ENCODE assay signal across 20 cellular contexts in genomic region chr16:79871906-79872305, GRCh38.
DNase-seq lines count a peak whose midpoint lies in the region; FAIRE-seq and TF ChIP-seq lines count a peak whose summit lies in the region.
"Had no signal": no experiment of that assay in that cellular context is flagged by ENCODE, and none has a peak within 500 bp of the region (broad histone marks: within the 10 kb centered on the region; RNA-seq: fewer than 3 reads in every experiment).

No MANE protein-coding gene starts in this region.

- no peak overlapping the region for H3K4me3 Mint-ChIP-seq in activated CD4-positive, alpha-beta memory T cell treated with anti-CD3 and anti-CD28 coated beads for 36 hours
- H3K4me3 Mint-ChIP-seq: B cell; CD4-positive, alpha-beta T cell; H9 had no signal

- H2AFZ ChIP-seq in smooth muscle cell (ENCODE audit: low read depth): peak overlapping the region; percentile 9

- no peak overlapping the region for H3K4me3 ChIP-seq in bronchial epithelial cell (ENCODE audit: low read depth, low read length)
- no peak overlapping the region for H3K4me3 ChIP-seq in esophagus muscularis mucosa
- no peak overlapping the region for H3K4me3 ChIP-seq in smooth muscle cell
- H3K4me3 ChIP-seq in ovary: no peak overlapping the region

- no peaks in the 10 kb centered on the region for H3K79me2 ChIP-seq in smooth muscle cell (ENCODE audit: low read depth)

- H3K36me3 Mint-ChIP-seq in activated CD4-positive, alpha-beta memory T cell treated with anti-CD3 and anti-CD28 coated beads for 36 hours: no peaks in the 10 kb centered on the region

- DNase-seq in bronchial epithelial cell (ENCODE audit: low read depth) (peak; percentile 42), esophagus muscularis mucosa (ENCODE audit: extremely low spot score) (peak; percentile 34), kidney glomerular epithelial cell (lab: John Stamatoyannopoulos, UW) (peak; percentile 20), smooth muscle cell (lab: John Stamatoyannopoulos, UW; ENCODE audit: unreplicated experiment) (no peak), ovary (no peak)
- DNase-seq in effector CD8-positive, alpha-beta T cell (lab: John Stamatoyannopoulos, UW): no peak
- DNase-seq in activated CD4-positive, alpha-beta memory T cell treated with anti-CD3 and anti-CD28 coated beads for 36 hours: no peak
- DNase-seq: C1 segment of cervical spinal cord; Calu3; CD4-positive, alpha-beta T cell; DMS79; EL; GOT3; H9 had no signal

- TF ChIP-seq EP300 in esophagus muscularis mucosa (IDR thresholded peaks at IDR 0.05): no peak
- no peak for TF ChIP-seq EP300 in ovary (IDR thresholded peaks at IDR 0.05)

- H3K27ac ChIP-seq in esophagus muscularis mucosa (replicated peaks in 1 of 4) (no peak overlapping the region), smooth muscle cell (ENCODE audit: low read depth) (peak overlapping the region; percentile 12), ovary (no peak overlapping the region)

- WGBS in esophagus muscularis mucosa: 87% methylated on average over 6 of the region's 6 CpGs
- 73% methylated on average over 6 of the region's 6 CpGs for WGBS in smooth muscle cell (ENCODE audit: low lambda C conversion rate)
- WGBS in ovary, 3 donors: 90 to 92% (median 92%) methylated on average over 6 of the region's 6 CpGs

- no peak overlapping the region for H3K9ac ChIP-seq in smooth muscle cell (ENCODE audit: low read depth)

- H3K9me3 ChIP-seq in esophagus muscularis mucosa: no peaks in the 10 kb centered on the region
- no peaks in the 10 kb centered on the region for H3K9me3 ChIP-seq in smooth muscle cell (replicated peaks; ENCODE audit: low read depth)
- no peaks in the 10 kb centered on the region for H3K9me3 ChIP-seq in ovary

- H4K20me1 ChIP-seq in smooth muscle cell (ENCODE audit: low read depth): no peaks in the 10 kb centered on the region

- CTCF ChIA-PET in activated CD4-positive, alpha-beta memory T cell treated with anti-CD3 and anti-CD28 coated beads for 36 hours (lab: Charles Lee): interaction anchor here (0.7 kb wide), 1 partner anchor 216 kb away, joined by 3 read pairs; no protein-coding TSS in a partner anchor

- H3K4me1 ChIP-seq in esophagus muscularis mucosa (no peaks in the 10 kb centered on the region), smooth muscle cell (ENCODE audit: low read depth) (no peaks in the 10 kb centered on the region), ovary (ENCODE audit: insufficient read depth) (no peaks in the 10 kb centered on the region)

- H3K36me3 ChIP-seq in bronchial epithelial cell (ENCODE audit: control insufficient read depth, insufficient read depth, low read length) (no peaks in the 10 kb centered on the region), esophagus muscularis mucosa (no peaks in the 10 kb centered on the region), smooth muscle cell (ENCODE audit: low read depth) (no peaks in the 10 kb centered on the region), ovary (no peaks in the 10 kb centered on the region)

- POLR2A ChIA-PET in activated CD4-positive, alpha-beta memory T cell treated with anti-CD3 and anti-CD28 coated beads for 36 hours (lab: Charles Lee): no interaction called here

- H3K27ac Mint-ChIP-seq in activated CD4-positive, alpha-beta memory T cell treated with anti-CD3 and anti-CD28 coated beads for 36 hours: no peak overlapping the region
- H3K27ac Mint-ChIP-seq: B cell; CD4-positive, alpha-beta T cell; H9 had no signal

- H3K27me3 Mint-ChIP-seq in activated CD4-positive, alpha-beta memory T cell treated with anti-CD3 and anti-CD28 coated beads for 36 hours: peaks cover 6% of the 10 kb centered on the region
- H3K27me3 Mint-ChIP-seq: B cell had no signal

- no peak for TF ChIP-seq POLR2A in esophagus muscularis mucosa (IDR thresholded peaks at IDR 0.05; ENCODE audit: low read depth)
- no peak for TF ChIP-seq POLR2A in ovary (IDR thresholded peaks at IDR 0.05)

- intact Hi-C loops in esophagus muscularis mucosa (cut with DNase I): no loop called here
- intact Hi-C loops in ovary (cut with DNase I): no loop called here
- intact Hi-C loops in activated CD4-positive, alpha-beta memory T cell treated with anti-CD3 and anti-CD28 coated beads for 36 hours (cut with micrococcal nuclease): no loop called here

- H3K27me3 ChIP-seq in bronchial epithelial cell (ENCODE audit: control insufficient read depth, insufficient read depth, low read length) (peaks cover 2% of the 10 kb centered on the region), esophagus muscularis mucosa (no peaks in the 10 kb centered on the region), smooth muscle cell (ENCODE audit: low read depth) (no peaks in the 10 kb centered on the region), ovary (no peaks in the 10 kb centered on the region)

- H3K9me3 Mint-ChIP-seq in activated CD4-positive, alpha-beta memory T cell treated with anti-CD3 and anti-CD28 coated beads for 36 hours: no peaks in the 10 kb centered on the region
- H3K9me3 Mint-ChIP-seq: CD4-positive, alpha-beta T cell; H9 had no signal

- FAIRE-seq in bronchial epithelial cell (lab: Jason Lieb, UNC): no peak
- FAIRE-seq: A204.1, G401.6, GM12891, HepG2, HTR-8/SVneo had no signal

- H3F3A ChIP-seq in smooth muscle cell (ENCODE audit: low read depth): no peaks in the 10 kb centered on the region

- TF ChIP-seq CTCF in bronchial epithelial cell (IDR thresholded peaks at IDR 0.05; ENCODE audit: insufficient read depth, low read length, severe bottlenecking) (no peak), esophagus muscularis mucosa (IDR thresholded peaks at IDR 0.05) (no peak), smooth muscle cell (IDR thresholded peaks at IDR 0.05; ENCODE audit: borderline replicate concordance, insufficient read depth, poor library complexity, severe bottlenecking) (no peak), ovary (IDR thresholded peaks at IDR 0.05) (no peak)

- no peaks in the 10 kb centered on the region for H3K4me1 Mint-ChIP-seq in activated CD4-positive, alpha-beta memory T cell treated with anti-CD3 and anti-CD28 coated beads for 36 hours (ENCODE audit: low read depth)
- H3K4me1 Mint-ChIP-seq: B cell, H9 had no signal

- no peak overlapping the region for H3K4me2 ChIP-seq in smooth muscle cell

Comparison
In these comparisons a context has a peak if more than half of its experiments do, and no peak if none do; other contexts are left out.
1. DNase-seq: peak in bronchial epithelial cell (single experiment), esophagus muscularis mucosa (single experiment) and kidney glomerular epithelial cell (single experiment); none in smooth muscle cell (single experiment), effector CD8-positive, alpha-beta T cell (single experiment), ovary (0 of 5) and activated CD4-positive, alpha-beta memory T cell treated with anti-CD3 and anti-CD28 coated beads for 36 hours (single experiment).